ENCODE assay signal across 26 cellular contexts in the genomic region with DNA sequence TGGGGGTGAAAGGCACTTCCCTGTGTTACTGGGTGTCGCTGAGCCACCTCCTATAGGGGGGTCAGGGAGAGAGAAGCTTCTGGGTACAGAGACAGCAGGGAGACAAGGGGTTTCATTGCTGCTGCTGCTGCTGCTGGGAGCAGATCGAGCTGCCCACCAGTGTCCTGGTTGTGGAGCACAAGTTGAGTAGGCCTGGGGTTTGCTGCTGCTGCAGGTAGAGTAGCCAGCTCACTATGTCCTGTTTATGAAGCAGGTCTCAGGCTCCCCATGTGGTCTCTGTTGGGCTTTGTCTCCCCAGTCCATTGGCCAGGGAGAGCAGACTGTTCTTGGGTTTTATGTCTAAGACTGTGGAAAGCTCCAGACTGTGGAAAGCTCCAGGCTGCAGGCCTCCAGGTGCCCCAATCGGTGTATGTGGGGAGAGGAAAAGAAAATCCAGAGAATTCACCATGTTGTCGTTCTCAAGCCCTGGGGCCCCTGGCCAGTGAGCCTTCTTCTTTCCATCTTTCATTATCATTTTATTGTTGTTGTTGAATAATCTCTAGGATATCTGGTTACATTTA.
"Had no signal": no experiment of that assay in that cellular context is flagged by ENCODE, and none has a peak within 500 bp of the region (broad histone marks: within the 10 kb centered on the region; RNA-seq: fewer than 3 reads in every experiment).

No MANE protein-coding gene starts in this region.

- H3K4me1 Mint-ChIP-seq: activated naive CD4-positive, alpha-beta T cell treated with anti-CD3 and anti-CD28 coated beads, Interleukin-2, amount 50 U/mL, for 24 hours had no signal

- H3K9me3 Mint-ChIP-seq: activated T-helper 2 cell treated with anti-CD3 and anti-CD28 coated beads, Interferon-gamma antibody, Interleukin-2, Interleukin-4, amounts not matched to agents 10 μg/mL and 5 μg/mL and 100 μg/mL, durations not matched to agents 14 hours and 24 hours and 36 hours had no signal

- H3K27ac ChIP-seq: breast epithelium, SJCRH30, VCaP had no signal

- H3K27me3 Mint-ChIP-seq: activated naive CD4-positive, alpha-beta T cell treated with anti-CD3 and anti-CD28 coated beads, Interleukin-2, amount 50 U/mL, for 24 hours had no signal

- H3K9ac ChIP-seq: SK-N-SH had no signal

- H3K4me2 ChIP-seq: SK-N-SH had no signal

- H3K4me3 ChIP-seq: breast epithelium, MG63, SJCRH30 had no signal

- H3K27me3 ChIP-seq: breast epithelium, SJCRH30 had no signal

- H3K36me3 ChIP-seq: breast epithelium, MG63, SJCRH30 had no signal

- H3K4me3 Mint-ChIP-seq: activated CD8-positive, alpha-beta T cell treated with anti-CD3 and anti-CD28 coated beads, Interleukin-2, amount 10 ng/mL, durations not matched to agents 7 days and 5 days; activated naive CD4-positive, alpha-beta T cell treated with anti-CD3 and anti-CD28 coated beads, Interleukin-2, amount 50 U/mL, for 24 hours; activated T-cell treated with anti-CD3 and anti-CD28 coated beads, Interleukin-2, amount 50 U/mL, for 72 hours had no signal

- ATAC-seq: activated CD8-positive, alpha-beta T cell treated with anti-CD3 and anti-CD28 coated beads, Interleukin-2, amount 10 ng/mL, durations not matched to agents 7 days and 5 days; activated T-cell treated with anti-CD3 and anti-CD28 coated beads, Interleukin-2, amount 50 U/mL, for 72 hours; Panc1; Right ventricle myocardium inferior had no signal

- H3K4me1 ChIP-seq: breast epithelium, SJCRH30 had no signal

- DNase-seq: activated CD4-positive, alpha-beta T cell treated with anti-CD3 and anti-CD28 coated beads for 4 hours; activated CD4-positive, alpha-beta T cell treated with anti-CD3 and anti-CD28 coated beads, Interleukin-2, amount 50 U/mL, for 4 hours; activated CD8-positive, alpha-beta T cell treated with anti-CD3 and anti-CD28 coated beads, Interleukin-2, amount 10 ng/mL, durations not matched to agents 7 days and 5 days; activated naive CD4-positive, alpha-beta T cell; activated T-cell treated with anti-CD3 and anti-CD28 coated beads, Interleukin-2, amount 50 U/mL, for 72 hours; aorta; caudate nucleus; MG63; NCI-H1105; NCI-H1436; NCI-H1694 treated with DMSO at 0.1 percent for 48 hours; NCI-H2029 treated with DMSO at 0.1 percent for 48 hours; NCI-H345; NCI-H510A; NCI-H526 treated with DMSO at 0.1 percent for 48 hours; NCI-H82; RPMI8226; SJCRH30; SK-N-SH; T-helper 1 cell had no signal

- H3K9me3 ChIP-seq: breast epithelium, MG63, SJCRH30, SK-N-SH had no signal

- H3K27ac Mint-ChIP-seq: activated CD8-positive, alpha-beta T cell treated with anti-CD3 and anti-CD28 coated beads, Interleukin-2, amount 10 ng/mL, durations not matched to agents 7 days and 5 days; activated naive CD4-positive, alpha-beta T cell treated with anti-CD3 and anti-CD28 coated beads, Interleukin-2, amount 50 U/mL, for 24 hours; activated T-cell treated with anti-CD3 and anti-CD28 coated beads, Interleukin-2, amount 50 U/mL, for 72 hours; activated T-helper 2 cell treated with anti-CD3 and anti-CD28 coated beads, Interferon-gamma antibody, Interleukin-2, Interleukin-4, amounts not matched to agents 10 μg/mL and 5 μg/mL and 100 μg/mL, durations not matched to agents 14 hours and 24 hours and 36 hours had no signal
